ENCODE assay signal across 1 cellular context in the genomic region with DNA sequence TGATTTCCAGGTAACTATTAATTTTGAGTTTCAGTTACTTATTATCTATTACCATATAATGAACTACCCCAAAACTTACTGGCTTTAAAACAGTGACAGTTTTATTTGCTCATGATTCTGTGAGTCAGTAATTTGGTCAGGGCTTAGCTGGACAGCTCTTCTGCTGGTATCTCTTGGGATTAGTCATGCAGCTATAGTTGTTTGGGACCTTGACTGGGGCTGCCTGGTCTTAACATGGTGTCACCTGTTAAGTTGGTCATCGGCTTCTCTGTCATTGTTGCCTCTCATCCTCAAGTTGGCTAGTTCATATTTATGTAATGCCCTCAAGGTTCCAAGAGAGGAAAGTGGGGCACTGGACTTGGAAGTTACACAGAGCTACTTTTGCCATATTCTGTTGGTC.
TF ChIP-seq lines count a peak whose summit lies in the region.

No MANE protein-coding gene starts in this region.

TF ChIP-seq in IMR-90, 13 proteins besides CTCF, POLR2A, EP300 and RAD21 (continued from another document):
- TF ChIP-seq, protein P1, sequence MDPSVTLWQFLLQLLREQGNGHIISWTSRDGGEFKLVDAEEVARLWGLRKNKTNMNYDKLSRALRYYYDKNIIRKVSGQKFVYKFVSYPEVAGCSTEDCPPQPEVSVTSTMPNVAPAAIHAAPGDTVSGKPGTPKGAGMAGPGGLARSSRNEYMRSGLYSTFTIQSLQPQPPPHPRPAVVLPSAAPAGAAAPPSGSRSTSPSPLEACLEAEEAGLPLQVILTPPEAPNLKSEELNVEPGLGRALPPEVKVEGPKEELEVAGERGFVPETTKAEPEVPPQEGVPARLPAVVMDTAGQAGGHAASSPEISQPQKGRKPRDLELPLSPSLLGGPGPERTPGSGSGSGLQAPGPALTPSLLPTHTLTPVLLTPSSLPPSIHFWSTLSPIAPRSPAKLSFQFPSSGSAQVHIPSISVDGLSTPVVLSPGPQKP (IDR thresholded peaks at IDR 0.05; ENCODE audit: borderline replicate concordance, low read depth, low read length), result no peak
- TF ChIP-seq MXI1 (IDR thresholded peaks at IDR 0.05; ENCODE audit: borderline replicate concordance, low read depth, low read length) (no peak), SMC3 (IDR thresholded peaks at IDR 0.05; ENCODE audit: low read depth, low read length) (no peak), RCOR1 (IDR thresholded peaks at IDR 0.05; ENCODE audit: insufficient replicate concordance, low read length) (no peak), CEBPB (IDR thresholded peaks at IDR 0.05; ENCODE audit: low read depth, low read length) (no peak), RFX5 (IDR thresholded peaks at IDR 0.05; ENCODE audit: low read depth, low read length) (no peak), CHD1 (IDR thresholded peaks at IDR 0.05; ENCODE audit: low read depth, low read length) (no peak), NFE2L2 (IDR thresholded peaks at IDR 0.05; ENCODE audit: low read depth, low read length) (no peak), BHLHE40 (IDR thresholded peaks at IDR 0.05; ENCODE audit: low read depth, low read length) (no peak), MAZ (IDR thresholded peaks at IDR 0.05; ENCODE audit: borderline replicate concordance, low read depth, low read length) (no peak), FOS (IDR thresholded peaks at IDR 0.05; ENCODE audit: low read depth, low read length) (no peak)
- TF ChIP-seq, protein P2, sequence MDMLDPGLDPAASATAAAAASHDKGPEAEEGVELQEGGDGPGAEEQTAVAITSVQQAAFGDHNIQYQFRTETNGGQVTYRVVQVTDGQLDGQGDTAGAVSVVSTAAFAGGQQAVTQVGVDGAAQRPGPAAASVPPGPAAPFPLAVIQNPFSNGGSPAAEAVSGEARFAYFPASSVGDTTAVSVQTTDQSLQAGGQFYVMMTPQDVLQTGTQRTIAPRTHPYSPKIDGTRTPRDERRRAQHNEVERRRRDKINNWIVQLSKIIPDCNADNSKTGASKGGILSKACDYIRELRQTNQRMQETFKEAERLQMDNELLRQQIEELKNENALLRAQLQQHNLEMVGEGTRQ (IDR thresholded peaks at IDR 0.05; ENCODE audit: low read depth, low read length), result no peak
